8 cellular contexts compared by ENCODE assay signal in genomic region chr10:51073461-51074237, GRCh38. TPM values are rescaled to one million over a fixed set of nuclear protein-coding genes. Genes with fewer than 3 reads are reported as not detected.
DNase-seq lines count a peak whose midpoint lies in the region; ATAC-seq, FAIRE-seq and TF ChIP-seq lines count a peak whose summit lies in the region.

No MANE protein-coding gene starts in this region.

- no peaks in the 10 kb centered on the region for H3K36me3 ChIP-seq in BE2C
- no peaks in the 10 kb centered on the region for H3K36me3 ChIP-seq in keratinocyte (ENCODE audit: control insufficient read depth in 2 of 2, extremely low read depth in 1 of 2, insufficient read depth in 2 of 2, low read length in 2 of 2)

- H3K9me3 ChIP-seq in BE2C: no peaks in the 10 kb centered on the region
- no peaks in the 10 kb centered on the region for H3K9me3 ChIP-seq in keratinocyte (ENCODE audit: control insufficient read depth, low read depth, low read length)

- dilution Hi-C loops in keratinocyte (cut with MboI; ENCODE audit: extremely low pct_ligation_motif_present, low sequenced_read_pairs): no loop called here

- H3K4me1 Mint-ChIP-seq in T-helper 2 cell treated with Interferon-gamma antibody and Interleukin-4, amounts not matched to agents 5 μg/mL and 100 μg/mL, for 36 hours (ENCODE audit: low read depth): peaks cover 3% of the 10 kb centered on the region

- H3K27me3 Mint-ChIP-seq in T-helper 2 cell treated with Interferon-gamma antibody and Interleukin-4, amounts not matched to agents 5 μg/mL and 100 μg/mL, for 36 hours (ENCODE audit: low read depth): peaks cover 47% of the 10 kb centered on the region

- H3K4me2 ChIP-seq in keratinocyte (ENCODE audit: control insufficient read depth, extremely low read depth, insufficient read depth, low read depth, low read length): peak overlapping the region; percentile 61

- H3K27ac Mint-ChIP-seq in T-helper 2 cell treated with Interferon-gamma antibody and Interleukin-4, amounts not matched to agents 5 μg/mL and 100 μg/mL, for 36 hours: no peak overlapping the region

- no peak for FAIRE-seq in keratinocyte (lab: Jason Lieb, UNC)

- no peaks in the 10 kb centered on the region for H3K9me3 Mint-ChIP-seq in T-helper 2 cell treated with Interferon-gamma antibody and Interleukin-4, amounts not matched to agents 5 μg/mL and 100 μg/mL, for 36 hours

- no peak overlapping the region for H3K4me3 Mint-ChIP-seq in T-helper 2 cell treated with Interferon-gamma antibody and Interleukin-4, amounts not matched to agents 5 μg/mL and 100 μg/mL, for 36 hours

- H4K20me1 ChIP-seq in keratinocyte (ENCODE audit: control insufficient read depth, extremely low read depth, insufficient read depth, low read length): no peaks in the 10 kb centered on the region

- ATAC-seq in HG03159 (IDR thresholded peaks at IDR 0.05; ENCODE audit: unreplicated experiment): peak; percentile 26
- ATAC-seq in GM21529 (IDR thresholded peaks at IDR 0.05; ENCODE audit: unreplicated experiment): no peak

- H3K27ac ChIP-seq in keratinocyte (ENCODE audit: control insufficient read depth, insufficient read depth, low read length): no peak overlapping the region

- peak overlapping the region; percentile 80 for H2AFZ ChIP-seq in keratinocyte (ENCODE audit: control insufficient read depth, low read length)

- no peaks in the 10 kb centered on the region for H3K79me2 ChIP-seq in keratinocyte (ENCODE audit: control insufficient read depth, insufficient read depth, low read length)

- H3K9ac ChIP-seq in keratinocyte (ENCODE audit: control insufficient read depth, extremely low read depth, insufficient read depth, low read length): no peak overlapping the region

- no peak for TF ChIP-seq CTCF in BE2C (IDR thresholded peaks at IDR 0.05; ENCODE audit: low read depth, low read length)
- TF ChIP-seq CTCF in cardiac fibroblast (IDR thresholded peaks at IDR 0.05; ENCODE audit: low read depth, low read length): no peak
- TF ChIP-seq CTCF in keratinocyte (optimal IDR thresholded peaks at IDR 0.05 in 1 of 3, IDR thresholded peaks at IDR 0.05 in 1 of 3, conservative IDR thresholded peaks at IDR 0.05 in 1 of 3; ENCODE audit: extremely low read depth in 1 of 3, insufficient read depth in 2 of 3, low read length in 3 of 3): peak in 1 of 3 experiments; percentile 10

- H3K9me1 ChIP-seq in keratinocyte (ENCODE audit: control insufficient read depth, extremely low read depth, insufficient read depth, low read length): no peaks in the 10 kb centered on the region

- H3K27me3 ChIP-seq in BE2C (peaks cover 33% of the 10 kb centered on the region), keratinocyte (ENCODE audit: control insufficient read depth, extremely low read depth, insufficient read depth, low read length) (peaks cover 39% of the 10 kb centered on the region)

- no peaks in the 10 kb centered on the region for H3K36me3 Mint-ChIP-seq in T-helper 2 cell treated with Interferon-gamma antibody and Interleukin-4, amounts not matched to agents 5 μg/mL and 100 μg/mL, for 36 hours (ENCODE audit: low read depth)

- DNase-seq in BE2C (peak; percentile 4), cardiac fibroblast (ENCODE audit: low read depth in 2 of 2) (peak; percentile 26), keratinocyte (ENCODE audit: low read depth, low spot score) (no peak), NCI-H1930 (lab: John Stamatoyannopoulos, UW) (no peak)
- peak; percentile 25 for DNase-seq in stimulated activated CD8-positive, alpha-beta memory T cell treated with anti-CD3 and anti-CD28 coated beads, Interleukin-4, amount 100 ng/mL, for 48 hours
- no peak for DNase-seq in T-helper 2 cell treated with Interferon-gamma antibody and Interleukin-4, amounts not matched to agents 5 μg/mL and 100 μg/mL, for 36 hours (ENCODE audit: low spot score)

- no peaks in the 10 kb centered on the region for H3K4me1 ChIP-seq in BE2C
- no peaks in the 10 kb centered on the region for H3K4me1 ChIP-seq in keratinocyte (ENCODE audit: control insufficient read depth, extremely low read depth, insufficient read depth, low read length)

- H3K4me3 ChIP-seq in BE2C (ENCODE audit: low read depth, low read length): peak overlapping the region; percentile 45; the same call in 1 of the 2 replicates
- H3K4me3 ChIP-seq in cardiac fibroblast (replicated peaks in 1 of 2; ENCODE audit: low read depth in 2 of 2, low read length in 2 of 2): peak overlapping the region; percentile 72 to 75
- peak overlapping the region; percentile 45 to 74 (median 60) for H3K4me3 ChIP-seq in keratinocyte (ENCODE audit: control insufficient read depth in 2 of 3, extremely low read depth in 1 of 3, insufficient read depth in 2 of 3, low read depth in 1 of 3, low read length in 3 of 3)

RNA-seq across cellular contexts. Expression of gene PRKG1, which starts 0.6 kb away (rescaled TPM):
- 0.48 TPM for polyA plus RNA-seq in BE2C (2012; ENCODE audit: insufficient read depth, insufficient read length, low read depth)
- polyA plus RNA-seq in keratinocyte: 0.06 to 0.30 TPM (median 0.24 TPM) in 3 replicates
- 0.04 TPM for polyA plus RNA-seq in keratinocyte (2011; ENCODE audit: low read depth)
- 0.06 and 0.16 TPM in 2 replicates for polyA plus RNA-seq in keratinocyte (2011; cell fraction: cytosol; rRNA removed)
- 0.20 and 0.33 TPM in 2 replicates for polyA plus RNA-seq in keratinocyte (2011; cell fraction: nucleus; rRNA removed)
- polyA plus RNA-seq in keratinocyte (2012; ENCODE audit: low replicate concordance): 0.06 and 0.16 TPM in 2 replicates
- 0.03 to 0.23 TPM (median 0.07 TPM) in 3 replicates for polyA minus RNA-seq in keratinocyte
- polyA minus RNA-seq in keratinocyte (2011; cell fraction: cytosol; rRNA and poly(A)+ RNA removed): not detected
- polyA minus RNA-seq in keratinocyte (2011; cell fraction: nucleus; rRNA and poly(A)+ RNA removed): 1.2 and 3.0 TPM in 2 replicates

Comparison
In these comparisons a context has a peak if more than half of its experiments do, and no peak if none do; other contexts are left out.
1. DNase-seq: peak in BE2C (single experiment), cardiac fibroblast (2 of 2) and stimulated activated CD8-positive, alpha-beta memory T cell treated with anti-CD3 and anti-CD28 coated beads, Interleukin-4, amount 100 ng/mL, for 48 hours (single experiment); none in keratinocyte (single experiment), NCI-H1930 (0 of 2) and T-helper 2 cell treated with Interferon-gamma antibody and Interleukin-4, amounts not matched to agents 5 μg/mL and 100 μg/mL, for 36 hours (single experiment).
2. Peak in every context shown above with its lines, with median percentiles within 50 percentile points of each other: H3K4me3 ChIP-seq.